Comparison of ENCODE assay signal across 16 cellular contexts in the genomic region with DNA sequence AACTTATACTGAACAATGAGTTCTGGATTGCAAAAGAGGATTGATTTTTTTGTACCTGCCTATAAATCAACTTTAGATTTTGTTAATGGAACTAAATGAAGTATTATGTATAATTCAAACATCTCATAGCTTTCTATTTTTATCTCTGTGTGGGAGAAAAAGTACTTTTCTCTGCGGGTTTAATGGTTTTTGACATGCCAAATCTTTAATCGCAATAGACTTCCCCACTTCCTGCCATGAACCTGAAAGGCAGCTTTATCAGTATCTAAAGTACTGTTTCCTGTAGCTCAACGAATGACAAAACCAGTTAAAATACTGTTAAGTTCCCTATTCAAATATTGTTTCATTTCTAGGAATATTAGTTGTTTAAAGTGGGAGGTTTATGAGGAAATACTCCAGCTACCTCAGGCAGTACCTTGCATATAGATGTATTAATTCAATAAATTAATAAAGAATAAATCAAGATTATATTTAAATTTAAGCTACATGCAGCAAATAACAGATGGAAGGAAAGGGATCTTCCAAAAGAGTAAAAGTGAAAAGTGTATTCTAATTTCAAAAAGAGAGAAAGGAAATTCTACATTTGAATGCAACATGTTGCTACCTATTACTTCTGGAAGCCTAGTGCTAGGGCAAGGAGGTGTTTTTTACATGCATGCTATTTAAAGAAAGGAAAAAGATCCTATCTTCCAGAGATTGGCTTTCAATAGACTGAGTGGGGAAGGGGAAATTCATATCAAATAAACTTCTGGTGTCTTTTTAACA.
A peak's percentile ranks its signal among the peaks of the same experiment; 100 is the strongest.
DNase-seq lines count a peak whose midpoint lies in the region; ATAC-seq and TF ChIP-seq lines count a peak whose summit lies in the region.
"Had no signal": no experiment of that assay in that cellular context is flagged by ENCODE, and none has a peak within 500 bp of the region (broad histone marks: within the 10 kb centered on the region; RNA-seq: fewer than 3 reads in every experiment).

No MANE protein-coding gene starts in this region.

- no peak for TF ChIP-seq POLR2A in prostate gland (IDR thresholded peaks at IDR 0.05)

- H3K9me3 Mint-ChIP-seq in CD8-positive, alpha-beta memory T cell, result no peaks in the 10 kb centered on the region
- no peaks in the 10 kb centered on the region for H3K9me3 Mint-ChIP-seq in effector memory CD8-positive, alpha-beta T cell

- H3K4me3 Mint-ChIP-seq in CD8-positive, alpha-beta memory T cell, result peak overlapping the region in 6 of 7 donors; percentile 25 to 70 (median 38)
- H3K4me3 Mint-ChIP-seq in effector memory CD8-positive, alpha-beta T cell, result peak overlapping the region in 1 of 2 donors; percentile 56

- H3K27me3 ChIP-seq in CD8-positive, alpha-beta memory T cell (ENCODE audit: insufficient read depth, low read length, poor library complexity, severe bottlenecking), result no peaks in the 10 kb centered on the region
- H3K27me3 ChIP-seq in prostate gland (replicated peaks; ENCODE audit: insufficient read depth), result no peaks in the 10 kb centered on the region
- H3K27me3 ChIP-seq: brain microvascular endothelial cell, gastrocnemius medialis had no signal

- TF ChIP-seq CTCF in prostate gland (IDR thresholded peaks at IDR 0.05), result no peak

- no peaks in the 10 kb centered on the region for H3K36me3 ChIP-seq in CD8-positive, alpha-beta memory T cell (ENCODE audit: insufficient read depth, low read length)
- no peaks in the 10 kb centered on the region for H3K36me3 ChIP-seq in prostate gland
- H3K36me3 ChIP-seq: brain microvascular endothelial cell, gastrocnemius medialis, thoracic aorta had no signal

- peaks cover 23 to 28% (median 27%) of the 10 kb centered on the region in 3 donors for H3K4me1 Mint-ChIP-seq in CD8-positive, alpha-beta memory T cell
- H3K4me1 Mint-ChIP-seq in effector memory CD8-positive, alpha-beta T cell (ENCODE audit: low read depth in 2 of 2), result peaks cover 8 to 17% of the 10 kb centered on the region in 2 donors

- POLR2A ChIA-PET in CD8-positive, alpha-beta memory T cell (lab: Charles Lee), result interaction anchor here (0.6 to 0.8 kb wide), 2 partner anchors 34 to 127 kb away, joined by 3 to 4 read pairs; no protein-coding TSS in a partner anchor

- peak overlapping the region; percentile 21 for H3K4me3 ChIP-seq in CD8-positive, alpha-beta memory T cell (ENCODE audit: low read length)
- H3K4me3 ChIP-seq in prostate gland, result no peak overlapping the region
- H3K4me3 ChIP-seq: gastrocnemius medialis, PC-9, thoracic aorta had no signal

- no peaks in the 10 kb centered on the region for H3K9me3 ChIP-seq in CD8-positive, alpha-beta memory T cell (ENCODE audit: low read length)
- no peaks in the 10 kb centered on the region for H3K9me3 ChIP-seq in prostate gland
- H3K9me3 ChIP-seq: gastrocnemius medialis, thoracic aorta had no signal

- intact Hi-C loops in prostate gland (cut with DNase I), result no loop called here

- peak; percentile 29 for ATAC-seq in GM18868 (IDR thresholded peaks at IDR 0.05; ENCODE audit: unreplicated experiment)
- peak; percentile 59 for ATAC-seq in effector memory CD8-positive, alpha-beta T cell (replicated peaks)
- ATAC-seq: gastrocnemius medialis had no signal

- H3K27ac ChIP-seq in CD8-positive, alpha-beta memory T cell (ENCODE audit: low read depth, low read length), result no peak overlapping the region
- no peak overlapping the region for H3K27ac ChIP-seq in prostate gland
- H3K27ac ChIP-seq: brain microvascular endothelial cell, gastrocnemius medialis, PC-9, thoracic aorta had no signal

- CTCF ChIA-PET in CD8-positive, alpha-beta memory T cell (lab: Charles Lee), result no interaction called here

- H3K36me3 Mint-ChIP-seq in CD8-positive, alpha-beta memory T cell, result no peaks in the 10 kb centered on the region
- H3K36me3 Mint-ChIP-seq in effector memory CD8-positive, alpha-beta T cell (ENCODE audit: insufficient read depth), result peaks cover 2% of the 10 kb centered on the region
- H3K36me3 Mint-ChIP-seq: naive B cell had no signal

- whole genome bisulfite sequencing in prostate gland, result 5% methylated on average over 3 of the region's 3 CpGs

- peak overlapping the region in 5 of 8 donors; percentile 12 to 82 (median 44) for H3K27ac Mint-ChIP-seq in CD8-positive, alpha-beta memory T cell
- peak overlapping the region in 1 of 2 donors; percentile 53 for H3K27ac Mint-ChIP-seq in effector memory CD8-positive, alpha-beta T cell
- H3K27ac Mint-ChIP-seq: naive B cell had no signal

- peaks cover 9 to 10% of the 10 kb centered on the region in 2 donors for H3K27me3 Mint-ChIP-seq in CD8-positive, alpha-beta memory T cell
- peaks cover 18 to 23% of the 10 kb centered on the region in 2 donors for H3K27me3 Mint-ChIP-seq in effector memory CD8-positive, alpha-beta T cell
- H3K27me3 Mint-ChIP-seq: naive B cell had no signal

- peaks cover 29% of the 10 kb centered on the region for H3K4me1 ChIP-seq in CD8-positive, alpha-beta memory T cell (ENCODE audit: insufficient read depth, low read length)
- H3K4me1 ChIP-seq in prostate gland (replicated peaks), result no peaks in the 10 kb centered on the region
- H3K4me1 ChIP-seq: gastrocnemius medialis had no signal

- DNase-seq in CD8-positive, alpha-beta memory T cell, result peak in 2 of 5 donors; percentile 27 to 51
- DNase-seq in OCI-M1 (lab: John Stamatoyannopoulos, UW) (peak; percentile 59), foreskin melanocyte (no peak), inferior parietal cortex (ENCODE audit: extremely low spot score) (no peak), prostate gland (ENCODE audit: low spot score) (no peak)
- peak in 1 of 3 experiments; percentile 1 for DNase-seq in effector memory CD8-positive, alpha-beta T cell
- DNase-seq: activated CD8-positive, alpha-beta memory T cell treated with anti-CD3 and anti-CD28 coated beads, Interleukin-2, amount 50 U/mL, for 4 hours; brain microvascular endothelial cell; COR-L47; gastrocnemius medialis; HCEC 1CT; kidney glomerular epithelial cell; naive B cell had no signal
